Comparison of ENCODE assay signal across 8 cellular contexts in the genomic region with DNA sequence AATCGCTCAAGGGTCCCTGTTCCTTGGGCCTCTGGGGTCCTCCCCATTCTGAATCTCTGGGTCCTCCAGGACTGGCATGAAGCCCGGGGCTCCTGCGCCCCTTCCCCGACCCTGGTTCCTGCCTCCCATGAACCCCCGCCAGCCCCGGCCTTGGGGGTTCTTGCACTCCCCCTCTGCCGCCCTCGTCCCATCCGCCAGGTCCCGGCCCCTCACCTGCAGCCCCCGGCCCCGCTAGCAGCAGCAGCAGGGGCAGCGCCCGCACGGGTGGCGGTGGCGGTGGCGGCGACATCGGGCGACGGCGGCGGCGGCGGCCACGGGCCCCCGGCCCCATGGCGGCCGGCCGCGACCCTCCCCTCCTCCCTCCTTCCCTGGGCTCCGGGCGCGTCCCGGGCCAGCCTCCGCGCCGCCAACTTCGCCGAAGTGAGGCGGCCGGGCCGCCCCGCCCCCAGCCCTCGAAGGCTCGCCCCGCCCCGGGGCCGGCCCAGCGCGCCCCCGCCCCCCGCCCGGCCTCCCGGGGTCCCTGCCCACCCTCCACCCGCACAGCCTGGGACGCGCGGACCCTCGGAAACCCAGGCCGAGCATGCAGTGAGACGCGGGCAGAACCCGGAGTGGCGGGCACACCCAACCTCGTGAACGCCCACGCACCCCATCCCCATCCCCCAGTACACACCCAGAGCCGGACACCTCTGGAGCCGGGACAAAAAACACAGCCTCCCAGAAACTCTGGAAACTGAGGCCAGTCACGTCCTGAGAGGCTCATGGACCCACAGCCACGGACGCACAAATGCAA. TPM values are rescaled to one million over a fixed set of nuclear protein-coding genes. Genes with fewer than 3 reads are reported as not detected.
DNase-seq lines count a peak whose midpoint lies in the region; ATAC-seq and TF ChIP-seq lines count a peak whose summit lies in the region.

A gene (minus strand): TSS at position 421 of the 790 bp plus-strand sequence. CDS start 90 bp downstream, at position 331.

- intact Hi-C loops in heart right ventricle (cut with DNase I), result no loop called here

- H2AFZ ChIP-seq in DND-41 (ENCODE audit: low read depth, low read length), result peak within 1 kb of the TSS; percentile 54

- peak within 1 kb of the TSS; percentile 90 to 94; a peak in 3 of 4 replicates for H3K4me3 ChIP-seq in DND-41 (ENCODE audit: low read depth in 1 of 2, low read length in 2 of 2)
- peak within 1 kb of the TSS; percentile 54 for H3K4me3 ChIP-seq in WERI-Rb-1 (ENCODE audit: low read depth, low read length)
- peak within 1 kb of the TSS; percentile 28 to 66 (median 54) for H3K4me3 ChIP-seq in heart right ventricle
- peak within 1 kb of the TSS; percentile 65 for H3K4me3 ChIP-seq in retinal pigment epithelial cell (ENCODE audit: low read length)

- peaks cover 27% of the 10 kb centered on the region for H3K36me3 ChIP-seq in DND-41 (ENCODE audit: insufficient read depth, low read length)
- no peaks in the 10 kb centered on the region for H3K36me3 ChIP-seq in WERI-Rb-1
- H3K36me3 ChIP-seq in heart right ventricle, result peaks cover 0 to 7% (median 0%) of the 10 kb centered on the region in 9 donors

- H3K27me3 ChIP-seq in DND-41 (ENCODE audit: insufficient read depth, low read length, poor library complexity) (no peaks in the 10 kb centered on the region), WERI-Rb-1 (ENCODE audit: insufficient read depth, low read depth, severe bottlenecking) (no peaks in the 10 kb centered on the region), heart right ventricle (peaks cover 5 to 67% (median 50%) of the 10 kb centered on the region in 7 donors)

- H3K9ac ChIP-seq in DND-41 (ENCODE audit: low read depth, low read length), result peak within 1 kb of the TSS; percentile 93

- peaks cover 35% of the 10 kb centered on the region for H3K79me2 ChIP-seq in DND-41 (ENCODE audit: insufficient read depth, low read length)

- DNase-seq in DND-41 (peak; percentile 65), WERI-Rb-1 (no peak), heart right ventricle (peak; percentile 29 to 47), retinal pigment epithelial cell (ENCODE audit: low read depth) (no peak), DMS153 treated with DMSO at 0.1 percent for 48 hours (lab: John Stamatoyannopoulos, UW; ENCODE audit: unreplicated experiment) (no peak), SW480 (ENCODE audit: low spot score) (no peak), GM19238 (ENCODE audit: insufficient read length, low spot score) (no peak)

- H3K4me2 ChIP-seq in DND-41 (ENCODE audit: insufficient read depth, low read length), result peak within 1 kb of the TSS; percentile 85

- 4% methylated on average over 52 to 74 of the region's 74 CpGs for WGBS in heart right ventricle, 2 donors

- ATAC-seq in DND-41 (ENCODE audit: insufficient read depth, low read depth), result peak; percentile 10; the same call in 1 of the 3 replicates
- ATAC-seq in heart right ventricle, result peak in 5 of 8 donors; percentile 9 to 59 (median 20)
- ATAC-seq in GM21423 (IDR thresholded peaks at IDR 0.05; ENCODE audit: unreplicated experiment), result no peak

- H3K27ac ChIP-seq in DND-41 (ENCODE audit: low read length) (peak within 1 kb of the TSS; percentile 90), WERI-Rb-1 (peak within 1 kb of the TSS; percentile 46; the same call in 1 of the 2 replicates), heart right ventricle (peak within 1 kb of the TSS; percentile 65 to 88 (median 80))

- no peaks in the 10 kb centered on the region for H3K9me3 ChIP-seq in DND-41 (ENCODE audit: insufficient read depth, low read length, severe bottlenecking)
- H3K9me3 ChIP-seq in WERI-Rb-1 (ENCODE audit: severe bottlenecking), result no peaks in the 10 kb centered on the region
- H3K9me3 ChIP-seq in heart right ventricle, result no peaks in the 10 kb centered on the region

- peaks cover 27% of the 10 kb centered on the region for H4K20me1 ChIP-seq in DND-41 (ENCODE audit: insufficient read depth, low read length)

- peaks cover 48% of the 10 kb centered on the region for H3K4me1 ChIP-seq in DND-41 (ENCODE audit: insufficient read depth, low read length)
- H3K4me1 ChIP-seq in heart right ventricle, result peaks cover 0 to 32% (median 11%) of the 10 kb centered on the region in 9 donors

- no peak for TF ChIP-seq CTCF in DND-41 (IDR thresholded peaks at IDR 0.05; ENCODE audit: borderline replicate concordance, extremely low read depth, low read length, poor library complexity, severe bottlenecking)
- no peak for TF ChIP-seq CTCF in WERI-Rb-1 (IDR thresholded peaks at IDR 0.05; ENCODE audit: low read depth, low read length)
- TF ChIP-seq CTCF in heart right ventricle (IDR thresholded peaks at IDR 0.05), result no peak
- TF ChIP-seq CTCF in retinal pigment epithelial cell (conservative IDR thresholded peaks at IDR 0.05; ENCODE audit: low read depth, low read length), result no peak

RNA-seq across cellular contexts. Expression of the gene that starts here (rescaled TPM):
- 10 to 100 TPM; 21.4 to 45.5 (median 35.3) TPM for total RNA-seq in heart right ventricle
- 10 to 100 TPM; 18.7 to 21.9 TPM for polyA plus RNA-seq in heart right ventricle

Comparison
In these comparisons a context has a peak if more than half of its experiments do, and no peak if none do; other contexts are left out.
1. DNase-seq: peak in DND-41 (single experiment) and heart right ventricle (2 of 2); none in WERI-Rb-1 (single experiment), retinal pigment epithelial cell (single experiment), DMS153 treated with DMSO at 0.1 percent for 48 hours (single experiment), SW480 (single experiment) and GM19238 (single experiment).
2. Peak in every context shown above with its lines, with median percentiles within 50 percentile points of each other: H3K27ac ChIP-seq and H3K4me3 ChIP-seq.